Comparison of ENCODE assay signal across 2 cellular contexts in genomic region chr22:19179472-19180048, GRCh38.
TF ChIP-seq lines count a peak whose summit lies in the region.

No MANE protein-coding gene starts in this region.

TF ChIP-seq in HEK293T, 16 proteins besides CTCF, POLR2A, EP300 and RAD21:
- TF ChIP-seq TARDBP (IDR thresholded peaks at IDR 0.05) (no peak), NFRKB (IDR thresholded peaks at IDR 0.05) (no peak), FOXA1 (IDR thresholded peaks at IDR 0.05) (no peak), SP1 (IDR thresholded peaks at IDR 0.05) (no peak), LEF1 (IDR thresholded peaks at IDR 0.05; ENCODE audit: borderline replicate concordance) (no peak), ARNT (IDR thresholded peaks at IDR 0.05) (no peak), SUZ12 (IDR thresholded peaks at IDR 0.05) (no peak), PKNOX1 (IDR thresholded peaks at IDR 0.05) (no peak), HDGF (IDR thresholded peaks at IDR 0.05; ENCODE audit: borderline replicate concordance) (no peak), FOXK2 (IDR thresholded peaks at IDR 0.05) (no peak), ELF4 (IDR thresholded peaks at IDR 0.05) (no peak), CTBP1 (IDR thresholded peaks at IDR 0.05; ENCODE audit: borderline replicate concordance) (no peak), ZNF384 (IDR thresholded peaks at IDR 0.05) (no peak), FOXM1 (IDR thresholded peaks at IDR 0.05; ENCODE audit: borderline replicate concordance) (no peak)

TF ChIP-seq in H1, 55 proteins besides CTCF, POLR2A, EP300 and RAD21:
- TF ChIP-seq RNF2 (IDR thresholded peaks at IDR 0.05; ENCODE audit: borderline replicate concordance, low read depth, low read length, missing control alignments, poor library complexity, severe bottlenecking) (no peak), SUZ12 (IDR thresholded peaks at IDR 0.05; ENCODE audit: low read length) (no peak), TEAD4 (IDR thresholded peaks at IDR 0.05; ENCODE audit: low read depth, low read length) (no peak), NRF1 (IDR thresholded peaks at IDR 0.05; ENCODE audit: low read depth, low read length) (no peak), TAF1 (IDR thresholded peaks at IDR 0.05; ENCODE audit: low read depth, low read length) (peak; percentile 45; the same call in 1 of the 2 replicates), BACH1 (IDR thresholded peaks at IDR 0.05; ENCODE audit: low read length) (no peak), USF2 (IDR thresholded peaks at IDR 0.05; ENCODE audit: low read length) (no peak), SRF (IDR thresholded peaks at IDR 0.05; ENCODE audit: low read depth, low read length) (no peak), KDM5A (IDR thresholded peaks at IDR 0.05; ENCODE audit: low read length) (no peak), GABPA (IDR thresholded peaks at IDR 0.05; ENCODE audit: borderline replicate concordance, insufficient read depth, low read length) (peak; percentile 65; the same call in 1 of the 2 replicates), HDAC6 (IDR thresholded peaks at IDR 0.05; ENCODE audit: low read depth, low read length) (no peak), GTF2F1 (IDR thresholded peaks at IDR 0.05; ENCODE audit: borderline replicate concordance, low read depth, low read length) (no peak), SIN3A (conservative IDR thresholded peaks at IDR 0.05 in 1 of 2, IDR thresholded peaks at IDR 0.05 in 1 of 2; ENCODE audit: low read depth in 1 of 2, low read length in 2 of 2) (0 out of 4 replicates have a peak, but pooled peaks of 1 of the 2 experiments have one; percentile 58), MAX (IDR thresholded peaks at IDR 0.05) (0 out of 2 replicates have a peak, but pooled peaks have one; percentile 17), POU5F1 (IDR thresholded peaks at IDR 0.05; ENCODE audit: low read depth, low read length) (no peak), SP2 (IDR thresholded peaks at IDR 0.05; ENCODE audit: low read length) (no peak), HDAC2 (IDR thresholded peaks at IDR 0.05; ENCODE audit: borderline replicate concordance in 1 of 2, low read depth in 2 of 2, low read length in 2 of 2) (peak in 1 of 2 experiments; percentile 62; a peak in 1 of 4 replicates), ATF3 (IDR thresholded peaks at IDR 0.05; ENCODE audit: insufficient read depth, low read depth, low read length) (no peak), PHF8 (conservative IDR thresholded peaks at IDR 0.05; ENCODE audit: low read depth, low read length) (no peak), SP1 (IDR thresholded peaks at IDR 0.05; ENCODE audit: low read depth, low read length) (no peak)
